Comparison of ENCODE assay signal across 22 cellular contexts in genomic region chr12:95513599-95513998, GRCh38. TPM values are rescaled to one million over a fixed set of nuclear protein-coding genes. Genes with fewer than 3 reads are reported as not detected.
DNase-seq lines count a peak whose midpoint lies in the region; ATAC-seq, FAIRE-seq and TF ChIP-seq lines count a peak whose summit lies in the region.
"Had no signal": no experiment of that assay in that cellular context is flagged by ENCODE, and none has a peak within 500 bp of the region (broad histone marks: within the 10 kb centered on the region; RNA-seq: fewer than 3 reads in every experiment).

No MANE protein-coding gene starts in this region.

- FAIRE-seq in GM12891 (lab: Jason Lieb, UNC), result peak; percentile 66
- FAIRE-seq in GM12878 (lab: Jason Lieb, UNC), result peak; percentile 49
- FAIRE-seq: A204.1, D721Med had no signal

- H3K79me2 ChIP-seq in GM23338 (replicated peaks; ENCODE audit: insufficient read depth), result 0 out of 2 replicates have a peak, but pooled peaks cover 14% of the 10 kb centered on the region
- H3K79me2 ChIP-seq in GM12878 (ENCODE audit: control insufficient read depth, insufficient read depth, low read length), result no peaks in the 10 kb centered on the region
- H3K79me2 ChIP-seq in neural progenitor cell (ENCODE audit: low read depth), result no peaks in the 10 kb centered on the region

- ATAC-seq in GM23338 (no peak), GM12878 (no peak), HG03439 (IDR thresholded peaks at IDR 0.05; ENCODE audit: unreplicated experiment) (no peak)
- ATAC-seq: CD8-positive, alpha-beta T cell had no signal

- H3K9me3 Mint-ChIP-seq in GM23338 (no peaks in the 10 kb centered on the region), neural progenitor cell (no peaks in the 10 kb centered on the region)
- H3K9me3 Mint-ChIP-seq: CD14-positive monocyte; CD8-positive, alpha-beta T cell had no signal

- in situ Hi-C loops in GM12878 (cut with MboI), result no loop called here

- POLR2A ChIA-PET in HEK293 (lab: Yijun Ruan, JAX), result no interaction called here
- POLR2A ChIA-PET in GM12878 (lab: Charles Lee), result no interaction called here

- peaks cover 38% of the 10 kb centered on the region for H3F3A ChIP-seq in GM23338 (replicated peaks; ENCODE audit: low read depth)
- peaks cover 31% of the 10 kb centered on the region for H3F3A ChIP-seq in neural progenitor cell (ENCODE audit: low read depth)

- H3K9me3 ChIP-seq in HEK293 (ENCODE audit: control insufficient read depth, insufficient read depth, low read depth, low read length), result no peaks in the 10 kb centered on the region
- H3K9me3 ChIP-seq in GM12878 (replicated peaks; ENCODE audit: control insufficient read depth, insufficient read depth, low read length), result no peaks in the 10 kb centered on the region
- H3K9me3 ChIP-seq in neural progenitor cell (ENCODE audit: low read depth), result no peaks in the 10 kb centered on the region
- H3K9me3 ChIP-seq: BE2C, BLaER1, Caco-2 had no signal

- SMC1A ChIA-PET in GM12878 (lab: Charles Lee; ENCODE audit: uncharacterized antibody, unreplicated experiment), result interaction anchor here (1.0 to 1.8 kb wide), 2 partner anchors 21 to 40 kb away, joined by 3 to 4 read pairs; partner anchors contain the start of gene METAP2

- no peaks in the 10 kb centered on the region for H3K9me2 ChIP-seq in GM23338 (ENCODE audit: insufficient read depth)

- RAD21 ChIA-PET in GM12878 (lab: Charles Lee; ENCODE audit: unreplicated experiment), result no interaction called here

- H3K4me3 ChIP-seq in GM23338 (no peak overlapping the region), HEK293 (ENCODE audit: low read depth, low read length) (no peak overlapping the region), GM12878 (no peak overlapping the region), neural progenitor cell (no peak overlapping the region)
- H3K4me3 ChIP-seq: BLaER1 had no signal

- no peak for TF ChIP-seq CTCF in GM23338 (conservative IDR thresholded peaks at IDR 0.05; ENCODE audit: low read depth in 2 of 2)
- TF ChIP-seq CTCF in HEK293 (tag by site-specific recombination; IDR thresholded peaks at IDR 0.05), result no peak
- no peak for TF ChIP-seq CTCF in GM12878 (IDR thresholded peaks at IDR 0.05 in 2 of 3, conservative IDR thresholded peaks at IDR 0.05 in 1 of 3; ENCODE audit: control insufficient read depth in 2 of 3, extremely low read depth in 1 of 3, insufficient read depth in 1 of 3, low read depth in 3 of 3, low read length in 3 of 3)
- TF ChIP-seq CTCF in neural progenitor cell (IDR thresholded peaks at IDR 0.05), result no peak

- TF ChIP-seq POLR2A in GM12891 (IDR thresholded peaks at IDR 0.05; ENCODE audit: low read depth, low read length) (no peak), GM12878 (IDR thresholded peaks at IDR 0.05; ENCODE audit: low read depth, low read length) (no peak)

- H3K4me1 ChIP-seq in GM23338 (ENCODE audit: insufficient read depth) (no peaks in the 10 kb centered on the region), HEK293 (ENCODE audit: control insufficient read depth, insufficient read depth, low read length) (peaks cover 5% of the 10 kb centered on the region; the same call in 1 of the 2 replicates), GM12878 (ENCODE audit: control insufficient read depth, insufficient read depth, low read length) (no peaks in the 10 kb centered on the region), neural progenitor cell (no peaks in the 10 kb centered on the region)
- H3K4me1 ChIP-seq: BE2C, BLaER1 had no signal

- H4K20me1 ChIP-seq in GM23338 (replicated peaks; ENCODE audit: insufficient read depth) (peaks cover 34% of the 10 kb centered on the region), GM12878 (ENCODE audit: control insufficient read depth, insufficient read depth) (no peaks in the 10 kb centered on the region), neural progenitor cell (ENCODE audit: low read depth) (no peaks in the 10 kb centered on the region)
- H4K20me1 ChIP-seq: BLaER1 had no signal

- H3K9ac ChIP-seq in GM12878 (ENCODE audit: control insufficient read depth, insufficient read depth, low read length) (no peak overlapping the region), neural progenitor cell (no peak overlapping the region)
- H3K9ac ChIP-seq: BLaER1 had no signal

- 99% methylated on average over 5 of the region's 5 CpGs for WGBS in GM12878 (ENCODE audit: insufficient coverage, insufficient replicate concordance, low lambda C conversion rate, missing lambda C conversion rate)

- H2AFZ ChIP-seq in GM23338 (no peak overlapping the region), GM12878 (ENCODE audit: control insufficient read depth, low read depth, low read length) (no peak overlapping the region), neural progenitor cell (replicated peaks) (no peak overlapping the region)

- peaks cover 76% of the 10 kb centered on the region for H3K36me3 Mint-ChIP-seq in GM23338 (ENCODE audit: low read depth)
- peaks cover 27% of the 10 kb centered on the region for H3K36me3 Mint-ChIP-seq in neural progenitor cell

- DNase-seq in GM12891 (ENCODE audit: insufficient read length, low spot score), result no peak
- no peak for DNase-seq in GM23338 (ENCODE audit: low spot score)
- DNase-seq in GM12878 (ENCODE audit: low read depth, low spot score), result no peak
- no peak for DNase-seq in stimulated activated CD4-positive, alpha-beta T cell treated with anti-CD3 and anti-CD28 coated beads, Interleukin-4, amount 100 ng/mL, for 1 hour
- no peak for DNase-seq in dermis blood vessel endothelial cell
- DNase-seq in neural progenitor cell (ENCODE audit: low spot score), result no peak
- DNase-seq: 8988T; ACHN; BE2C; C1 segment of cervical spinal cord; Caco-2; Calu3; CD4-positive, CD25-positive, alpha-beta regulatory T cell; CD8-positive, alpha-beta T cell; DMS79 treated with DMSO at 0.1 percent for 48 hours; GF-D8 had no signal

- H3K27me3 ChIP-seq in GM23338 (ENCODE audit: insufficient read depth), result no peaks in the 10 kb centered on the region
- H3K27me3 ChIP-seq in GM12878 (replicated peaks in 1 of 2; ENCODE audit: control insufficient read depth in 2 of 2, insufficient read depth in 2 of 2, low read length in 1 of 2), result no peaks in the 10 kb centered on the region
- H3K27me3 ChIP-seq in neural progenitor cell, result no peaks in the 10 kb centered on the region
- H3K27me3 ChIP-seq: BE2C, BLaER1 had no signal

- intact Hi-C loops in GM12878 (cut with micrococcal nuclease; ENCODE audit: unreplicated experiment), result no loop called here

- H3K4me2 ChIP-seq in GM23338 (no peak overlapping the region), GM12878 (ENCODE audit: control insufficient read depth, insufficient read depth) (no peak overlapping the region), neural progenitor cell (no peak overlapping the region)
- H3K4me2 ChIP-seq: BLaER1 had no signal

- H3K27me3 Mint-ChIP-seq in GM23338 (ENCODE audit: insufficient read depth, low read depth, poor library complexity) (no peaks in the 10 kb centered on the region), neural progenitor cell (ENCODE audit: insufficient read depth, low read depth) (no peaks in the 10 kb centered on the region)
- H3K27me3 Mint-ChIP-seq: CD4-positive, CD25-positive, alpha-beta regulatory T cell had no signal

- peak overlapping the region; percentile 48; the same call in 1 of the 2 replicates for H3K27ac ChIP-seq in GM23338 (ENCODE audit: low read depth)
- H3K27ac ChIP-seq in HEK293 (ENCODE audit: extremely low read depth, low read depth, low read length), result no peak overlapping the region
- H3K27ac ChIP-seq in GM12878 (ENCODE audit: control insufficient read depth, insufficient read depth), result no peak overlapping the region
- H3K27ac ChIP-seq in neural progenitor cell, result no peak overlapping the region
- H3K27ac ChIP-seq: BLaER1 had no signal

- CTCF ChIA-PET in HEK293 (lab: Yijun Ruan, JAX) (interaction anchor here (0.7 to 2.3 kb wide), 3 partner anchors 21 to 396 kb away, joined by 3 to 9 read pairs (median 6); no protein-coding TSS in a partner anchor), GM12878 (lab: Yijun Ruan, JAX) (interaction anchor here (0.6 to 0.8 kb wide), 2 partner anchors 21 to 482 kb away, joined by 3 read pairs; no protein-coding TSS in a partner anchor)

- TSS peak; percentile 77 for BruUV-seq in GM12878 (replicated peaks; lab: Mats Ljungman, UMichigan)

- H3K27ac Mint-ChIP-seq in GM23338 (no peak overlapping the region), neural progenitor cell (no peak overlapping the region)
- H3K27ac Mint-ChIP-seq: CD14-positive monocyte; CD4-positive, CD25-positive, alpha-beta regulatory T cell had no signal

- H3K4me3 Mint-ChIP-seq in GM23338 (no peak overlapping the region), neural progenitor cell (no peak overlapping the region)
- H3K4me3 Mint-ChIP-seq: CD14-positive monocyte; CD4-positive, CD25-positive, alpha-beta regulatory T cell; CD8-positive, alpha-beta T cell had no signal

- no peak for TF ChIP-seq EP300 in GM12878 (IDR thresholded peaks at IDR 0.05; ENCODE audit: borderline replicate concordance in 1 of 2, control insufficient read depth in 1 of 2, low read depth in 2 of 2, low read length in 2 of 2)

- peaks cover 51% of the 10 kb centered on the region; the same call in 1 of the 2 replicates for H3K36me3 ChIP-seq in GM23338 (ENCODE audit: insufficient read depth)
- H3K36me3 ChIP-seq in HEK293 (ENCODE audit: control insufficient read depth in 2 of 2, insufficient read depth in 1 of 2, low read length in 2 of 2), result peaks cover 42 to 57% of the 10 kb centered on the region in 2 experiments
- H3K36me3 ChIP-seq in GM12878 (ENCODE audit: control insufficient read depth in 2 of 2, insufficient read depth in 2 of 2, low read length in 1 of 2), result peaks cover 2 to 19% of the 10 kb centered on the region in 2 experiments
- H3K36me3 ChIP-seq in neural progenitor cell, result peaks cover 12% of the 10 kb centered on the region

- TF ChIP-seq RAD21 in GM12878 (IDR thresholded peaks at IDR 0.05; ENCODE audit: insufficient read depth, low read depth, low read length), result no peak

- H3K4me1 Mint-ChIP-seq in GM23338 (no peaks in the 10 kb centered on the region), neural progenitor cell (no peaks in the 10 kb centered on the region)
- H3K4me1 Mint-ChIP-seq: CD14-positive monocyte had no signal

RNA-seq across cellular contexts. Expression of gene USP44, which starts 37.7 kb away (rescaled TPM):
- polyA plus RNA-seq in GM12891 (2012; ENCODE audit: low read depth, missing spikeins), result 0.31 TPM
- total RNA-seq in GM23338 (2014; rRNA removed; shearing (Covaris generic)), result 243 and 248 TPM in 2 replicates
- polyA plus RNA-seq in GM23338 (2016; fragmentation: Nextera tagmentation; extraction: Ambion mirVana) (193 and 235 TPM in 2 replicates), GM12878 (2011; rRNA removed) (not detected in 2 replicates), GM12878 (2014; fragmentation: Illumina TruSeq; extraction: Trizol) (not detected in 2 replicates), GM12878 (2014; fragmentation: Nextera tagmentation; extraction: Ambion mirVana) (under 1 TPM in 1 of 2 experiments, not detected in 1; 0.02 TPM), GM12878 (2014; rRNA removed) (not detected in 2 replicates), GM12878 (2016; fragmentation: Nextera tagmentation; extraction: Ambion mirVana) (under 1 TPM; 0.11 to 0.13 TPM)
- total RNA-seq in GM12878 (2013; cell fraction: nucleolus; rRNA removed), result not detected in 2 replicates
- total RNA-seq in GM12878 (2014; rRNA removed) (not detected in 2 replicates), GM12878 (2014; rRNA removed; fragmentation: Illumina TruSeq; extraction: Trizol) (not detected in 2 replicates), GM12878 (2021) (0.05 and 0.26 TPM in 2 replicates), dermis blood vessel endothelial cell (3.4 and 5.4 TPM in 2 replicates), neural progenitor cell (ENCODE audit: low replicate concordance) (67.1 and 79.4 TPM in 2 replicates)
- not detected for polyA plus RNA-seq in GM12878 (2011; ENCODE audit: low read depth)
- polyA plus RNA-seq in GM12878 (2011; cell fraction: cytosol; rRNA removed), result not detected in 2 replicates
- not detected in 2 replicates for polyA plus RNA-seq in GM12878 (2011; cell fraction: nucleus; rRNA removed)
- polyA plus RNA-seq in GM12878 (2012), result 0.04 TPM in 1 of 2 replicates, not detected in the other
- polyA minus RNA-seq in GM12878 (2011; rRNA and poly(A)+ RNA removed), result 0.07 TPM in 1 of 2 replicates, not detected in the other
- not detected in 2 replicates for polyA minus RNA-seq in GM12878 (2011; cell fraction: cytosol; rRNA and poly(A)+ RNA removed)
- not detected in 2 replicates for polyA minus RNA-seq in GM12878 (2011; cell fraction: nucleus; rRNA and poly(A)+ RNA removed)

RNA-seq across cellular contexts. Expression of gene METAP2, which starts 39.6 kb away (rescaled TPM):
- 80.5 TPM for polyA plus RNA-seq in GM12891 (2012; ENCODE audit: low read depth, missing spikeins)
- 111 and 130 TPM in 2 replicates for total RNA-seq in GM23338 (2014; rRNA removed; shearing (Covaris generic))
- 153 and 159 TPM in 2 replicates for polyA plus RNA-seq in GM23338 (2016; fragmentation: Nextera tagmentation; extraction: Ambion mirVana)
- 62.9 and 87.7 TPM in 2 replicates for total RNA-seq in GM12878 (2013; cell fraction: nucleolus; rRNA removed)
- total RNA-seq in GM12878 (2014; rRNA removed), result 64.4 and 77.7 TPM in 2 replicates
- total RNA-seq in GM12878 (2014; rRNA removed; fragmentation: Illumina TruSeq; extraction: Trizol), result 123 and 125 TPM in 2 replicates
- total RNA-seq in GM12878 (2021), result 73.4 and 79.6 TPM in 2 replicates
- polyA plus RNA-seq in GM12878 (2011; ENCODE audit: low read depth), result 57.3 TPM
- polyA plus RNA-seq in GM12878 (2011; rRNA removed), result 97.7 and 152 TPM in 2 replicates
- polyA plus RNA-seq in GM12878 (2011; cell fraction: cytosol; rRNA removed), result 35.6 and 35.9 TPM in 2 replicates
- polyA plus RNA-seq in GM12878 (2011; cell fraction: nucleus; rRNA removed), result 21.2 and 26.7 TPM in 2 replicates
- 71.0 and 78.0 TPM in 2 replicates for polyA plus RNA-seq in GM12878 (2012)
- polyA plus RNA-seq in GM12878 (2014; fragmentation: Illumina TruSeq; extraction: Trizol), result 132 and 152 TPM in 2 replicates
- polyA plus RNA-seq in GM12878 (2014; fragmentation: Nextera tagmentation; extraction: Ambion mirVana), result 10 to 100 TPM; 50.7 to 83.6 TPM
- 57.7 and 68.2 TPM in 2 replicates for polyA plus RNA-seq in GM12878 (2014; rRNA removed)
- 10 to 100 TPM; 58.4 to 59.2 TPM for polyA plus RNA-seq in GM12878 (2016; fragmentation: Nextera tagmentation; extraction: Ambion mirVana)
- 27.0 and 49.3 TPM in 2 replicates for polyA minus RNA-seq in GM12878 (2011; rRNA and poly(A)+ RNA removed)
- polyA minus RNA-seq in GM12878 (2011; cell fraction: cytosol; rRNA and poly(A)+ RNA removed), result 15.2 and 16.5 TPM in 2 replicates
- polyA minus RNA-seq in GM12878 (2011; cell fraction: nucleus; rRNA and poly(A)+ RNA removed), result 5.8 and 27.1 TPM in 2 replicates
- total RNA-seq in dermis blood vessel endothelial cell, result 74.0 and 102 TPM in 2 replicates
- 111 and 231 TPM in 2 replicates for total RNA-seq in neural progenitor cell (ENCODE audit: low replicate concordance)

Comparison
In these comparisons a context has a peak if more than half of its experiments do, and no peak if none do; other contexts are left out.
1. RNA of gene USP44, which starts 37.7 kb away (total RNA-seq): 243 to 248 TPM in GM23338 and 67.1 to 79.4 TPM in neural progenitor cell; 3.4 to 5.4 TPM in dermis blood vessel endothelial cell and 0.05 to 0.26 TPM in GM12878; every median in the first group is over 10 times any median in the second.